Comparison of ENCODE assay signal across 15 cellular contexts in genomic region chr9:35560625-35561337, GRCh38. TPM values are rescaled to one million over a fixed set of nuclear protein-coding genes. Genes with fewer than 3 reads are reported as not detected.
A peak's percentile ranks its signal among the peaks of the same experiment; 100 is the strongest.
DNase-seq lines count a peak whose midpoint lies in the region; ATAC-seq, FAIRE-seq and TF ChIP-seq lines count a peak whose summit lies in the region.
"Had no signal": no experiment of that assay in that cellular context is flagged by ENCODE, and none has a peak within 500 bp of the region (broad histone marks: within the 10 kb centered on the region; RNA-seq: fewer than 3 reads in every experiment).

No MANE protein-coding gene starts in this region.

- no peaks in the 10 kb centered on the region for H4K20me1 ChIP-seq in HepG2 (ENCODE audit: insufficient read depth, low read length)

- no peak for TF ChIP-seq RAD21 in HepG2 (CRISPR knock-in tag; IDR thresholded peaks at IDR 0.05)

- ATAC-seq in right lobe of liver (peak in 3 of 4 donors; percentile 15 to 23 (median 19)), HepG2 (no peak; the same call in 2 of the 3 replicates), left cardiac atrium (peak; percentile 2 to 8), gastrocnemius medialis (peak in 1 of 2 donors; percentile 1), GM21528 (IDR thresholded peaks at IDR 0.05; ENCODE audit: low FRiP score, unreplicated experiment) (no peak), HG02759 (IDR thresholded peaks at IDR 0.05; ENCODE audit: unreplicated experiment) (no peak)
- ATAC-seq: GM12878 had no signal

- TF ChIP-seq EP300 in HepG2 (IDR thresholded peaks at IDR 0.05; ENCODE audit: low read depth in 2 of 2, low read length in 2 of 2) (no peak), HepG2 (CRISPR knock-in tag; IDR thresholded peaks at IDR 0.05; ENCODE audit: borderline replicate concordance) (no peak)

- BruUV-seq in HepG2 (replicated peaks; lab: Mats Ljungman, UMichigan), result no TSS peak

- H3K4me3 ChIP-seq in right lobe of liver (no peak overlapping the region), HepG2 (replicated peaks in 1 of 3; ENCODE audit: insufficient read depth in 1 of 3, low read depth in 2 of 3, low read length in 3 of 3) (no peak overlapping the region), gastrocnemius medialis (no peak overlapping the region), prostate gland (no peak overlapping the region)
- H3K4me3 ChIP-seq: GM12878, HAP-1 had no signal

- no peak for TF ChIP-seq CTCF in right lobe of liver (IDR thresholded peaks at IDR 0.05)
- TF ChIP-seq CTCF in HepG2 (CRISPR knock-in tag; IDR thresholded peaks at IDR 0.05), result no peak
- TF ChIP-seq CTCF in gastrocnemius medialis (IDR thresholded peaks at IDR 0.05 in 4 of 5, conservative IDR thresholded peaks at IDR 0.05 in 1 of 5), result no peak
- TF ChIP-seq CTCF in prostate gland (IDR thresholded peaks at IDR 0.05), result no peak

- no peak for TF ChIP-seq POLR2A in right lobe of liver (IDR thresholded peaks at IDR 0.05)
- TF ChIP-seq POLR2A in HepG2 (IDR thresholded peaks at IDR 0.05; ENCODE audit: insufficient read depth in 1 of 2, low read depth in 2 of 2, low read length in 2 of 2), result no peak
- TF ChIP-seq POLR2A in gastrocnemius medialis (IDR thresholded peaks at IDR 0.05), result no peak
- TF ChIP-seq POLR2A in prostate gland (IDR thresholded peaks at IDR 0.05), result no peak

- in situ Hi-C loops in HepG2 (cut with HindIII; ENCODE audit: extremely low pct_ligation_motif_present, low pct_unique_long_range_greater_than_20kb) (loop anchor here (5.0 kb wide), 1 partner anchor 37 kb away; no protein-coding TSS in a partner anchor), gastrocnemius medialis (cut with MboI; ENCODE audit: low sequenced_read_pairs in 4 of 4) (loop anchor here in 1 of 4 donors (25.0 kb wide), 2 partner anchors 102 to 448 kb away; partner anchors contain the start of genes ARHGEF39, ATOSB, CA9 and CCDC107)

- CTCF ChIA-PET in HepG2 (lab: Yijun Ruan, JAX; ENCODE audit: low intra/inter-chr PET ratio, low total read pairs), result no interaction called here

- H3K27ac ChIP-seq in right lobe of liver (no peak overlapping the region), HepG2 (ENCODE audit: extremely low read length, insufficient read depth, low read length) (no peak overlapping the region), gastrocnemius medialis (peak overlapping the region; percentile 83 to 95 (median 90)), prostate gland (no peak overlapping the region)

- intact Hi-C loops in right lobe of liver (cut with DNase I), result no loop called here
- intact Hi-C loops in HepG2 (cut with micrococcal nuclease; ENCODE audit: unreplicated experiment), result loop anchor here (5.0 kb wide), 1 partner anchor 37 kb away; no protein-coding TSS in a partner anchor
- intact Hi-C loops in left cardiac atrium (cut with DNase I), result loop anchor here in 1 of 2 donors (10.0 kb wide), 1 partner anchor 156 kb away; no protein-coding TSS in a partner anchor
- intact Hi-C loops in gastrocnemius medialis (cut with DNase I; ENCODE audit: low total_unique reads), result loop anchor here (5.0 kb wide), 1 partner anchor 568 kb away; no protein-coding TSS in a partner anchor
- intact Hi-C loops in prostate gland (cut with DNase I), result no loop called here

- H3K36me3 ChIP-seq in right lobe of liver (peaks cover 0 to 12% (median 0%) of the 10 kb centered on the region in 4 donors), HepG2 (replicated peaks in 1 of 2; ENCODE audit: control insufficient read depth in 1 of 2, insufficient read depth in 2 of 2, low read length in 2 of 2) (peaks cover 1 to 12% of the 10 kb centered on the region in 2 experiments), gastrocnemius medialis (peaks cover 0 to 35% of the 10 kb centered on the region in 2 donors), prostate gland (no peaks in the 10 kb centered on the region)

- WGBS in right lobe of liver (ENCODE audit: insufficient coverage, low coverage, low lambda C conversion rate, missing lambda C conversion rate), result no CpG with 5 or more reads among the region's 24 CpGs
- 98% methylated on average over 8 of the region's 24 CpGs for WGBS in HepG2 (ENCODE audit: low lambda C conversion rate)
- WGBS in prostate gland, result 81% methylated on average over 24 of the region's 24 CpGs

- no peak overlapping the region for H3K9ac ChIP-seq in HepG2 (ENCODE audit: insufficient read depth, low read depth, low read length)

- no peak overlapping the region for H2AFZ ChIP-seq in HepG2 (ENCODE audit: low read length)

- H3K4me2 ChIP-seq in HepG2 (ENCODE audit: low read depth, low read length), result no peak overlapping the region

- no peaks in the 10 kb centered on the region for H3K9me3 ChIP-seq in right lobe of liver
- H3K9me3 ChIP-seq in HepG2 (ENCODE audit: low read length), result no peaks in the 10 kb centered on the region
- H3K9me3 ChIP-seq in gastrocnemius medialis, result no peaks in the 10 kb centered on the region
- no peaks in the 10 kb centered on the region for H3K9me3 ChIP-seq in prostate gland
- H3K9me3 ChIP-seq: Caco-2, HAP-1 had no signal

- H3K4me1 ChIP-seq in right lobe of liver (no peaks in the 10 kb centered on the region), HepG2 (ENCODE audit: insufficient read depth, low read length) (peaks cover 14% of the 10 kb centered on the region), gastrocnemius medialis (peaks cover 86 to 96% of the 10 kb centered on the region in 2 donors), prostate gland (replicated peaks) (no peaks in the 10 kb centered on the region)
- H3K4me1 ChIP-seq: Caco-2, HAP-1 had no signal

- no peak for DNase-seq in right lobe of liver
- no peak for DNase-seq in HepG2 (ENCODE audit: low spot score)
- no peak for DNase-seq in left cardiac atrium
- peak in 1 of 2 donors; percentile 72 for DNase-seq in gastrocnemius medialis
- no peak for DNase-seq in NCI-H1694 (lab: John Stamatoyannopoulos, UW)
- no peak for DNase-seq in prostate gland (ENCODE audit: low spot score)
- DNase-seq: Caco-2, NCI-H1417, NCI-H2029 treated with DMSO at 0.1 percent for 48 hours, NCI-H524 had no signal

- no peaks in the 10 kb centered on the region for H3K79me2 ChIP-seq in HepG2 (ENCODE audit: insufficient read depth, low read length)

- POLR2A ChIA-PET in HepG2 (lab: Yijun Ruan, JAX), result no interaction called here

- FAIRE-seq in HepG2 (lab: Jason Lieb, UNC), result no peak
- FAIRE-seq: A204.1, GM12878 had no signal

- H3K27me3 ChIP-seq in right lobe of liver (no peaks in the 10 kb centered on the region), HepG2 (ENCODE audit: control insufficient read depth in 1 of 2, insufficient read depth in 2 of 2, low read length in 2 of 2) (no peaks in the 10 kb centered on the region), gastrocnemius medialis (no peaks in the 10 kb centered on the region), prostate gland (replicated peaks; ENCODE audit: insufficient read depth) (no peaks in the 10 kb centered on the region)

RNA-seq across cellular contexts. Expression of gene TESK1, which starts 44.3 kb away (rescaled TPM):
- total RNA-seq in right lobe of liver, result 10 to 100 TPM; 10.7 to 17.2 (median 13.4) TPM
- total RNA-seq in HepG2 (2016; rRNA removed; fragmentation: Illumina TruSeq; extraction: Trizol), result 3.1 and 7.3 TPM in 2 replicates
- 8.5 and 8.9 TPM in 2 replicates for total RNA-seq in HepG2 (2016; cell fraction: cytosol; rRNA removed; fragmentation: Illumina TruSeq; extraction: Trizol; ENCODE audit: low read depth)
- 3.0 and 7.7 TPM in 2 replicates for total RNA-seq in HepG2 (2016; cell fraction: insoluble cytoplasmic fraction; rRNA removed; fragmentation: Illumina TruSeq; extraction: Trizol)
- total RNA-seq in HepG2 (2016; cell fraction: membrane; rRNA removed; fragmentation: Illumina TruSeq; extraction: Trizol), result 12.5 and 13.0 TPM in 2 replicates
- total RNA-seq in HepG2 (2016; cell fraction: nucleus; rRNA removed; fragmentation: Illumina TruSeq; extraction: Trizol), result 8.3 and 9.6 TPM in 2 replicates
- 13.6 and 17.7 TPM in 2 replicates for polyA plus RNA-seq in HepG2 (2011; rRNA removed)
- 7.5 and 8.6 TPM in 2 replicates for polyA plus RNA-seq in HepG2 (2011; cell fraction: cytosol; rRNA removed)
- polyA plus RNA-seq in HepG2 (2011; cell fraction: nucleus; rRNA removed), result 84.3 and 90.2 TPM in 2 replicates
- polyA plus RNA-seq in HepG2 (2012), result 16.5 and 24.7 TPM in 2 replicates
- 12.4 and 13.5 TPM in 2 replicates for polyA plus RNA-seq in HepG2 (2016; cell fraction: cytosol; fragmentation: Illumina TruSeq; extraction: Trizol; ENCODE audit: low read depth)
- polyA plus RNA-seq in HepG2 (2016; cell fraction: insoluble cytoplasmic fraction; fragmentation: Illumina TruSeq; extraction: Trizol; ENCODE audit: low read depth), result 7.5 and 8.7 TPM in 2 replicates
- polyA plus RNA-seq in HepG2 (2016; cell fraction: membrane; fragmentation: Illumina TruSeq; extraction: Trizol; ENCODE audit: low read depth), result 19.0 and 21.4 TPM in 2 replicates
- polyA plus RNA-seq in HepG2 (2016; cell fraction: nucleus; fragmentation: Illumina TruSeq; extraction: Trizol; ENCODE audit: insufficient read depth, low read depth), result 34.7 and 41.3 TPM in 2 replicates
- 11.7 and 13.6 TPM in 2 replicates for polyA minus RNA-seq in HepG2 (2011; rRNA and poly(A)+ RNA removed; ENCODE audit: low replicate concordance)
- 4.0 and 5.1 TPM in 2 replicates for polyA minus RNA-seq in HepG2 (2011; cell fraction: cytosol; rRNA and poly(A)+ RNA removed)
- polyA minus RNA-seq in HepG2 (2011; cell fraction: nucleus; rRNA and poly(A)+ RNA removed), result 20.6 and 20.9 TPM in 2 replicates
- 10 to 100 TPM; 30.7 to 31.9 TPM for total RNA-seq in left cardiac atrium
- 100 to 1,000 TPM in 1 of 4 donors, 10 to 100 TPM in 3; 48.1 to 108 (median 65.4) TPM for total RNA-seq in gastrocnemius medialis
- total RNA-seq in prostate gland, result 10 to 100 TPM; 40.2 to 67.3 TPM

RNA-seq across cellular contexts. Expression of gene CD72, which starts 57.4 kb away (rescaled TPM):
- total RNA-seq in right lobe of liver (1 to 10 TPM in 4 of 6 experiments, under 1 TPM in 2; 0.60 to 6.9 (median 2.3) TPM), HepG2 (2016; rRNA removed; fragmentation: Illumina TruSeq; extraction: Trizol) (0.18 TPM in 1 of 2 replicates, not detected in the other), left cardiac atrium (1 to 10 TPM in 1 of 2 donors, under 1 TPM in 1; 0.97 to 1.6 TPM), gastrocnemius medialis (10 to 100 TPM in 1 of 4 donors, under 1 TPM in 3; 0.40 to 18.3 (median 0.68) TPM), prostate gland (1 to 10 TPM; 3.0 to 3.2 TPM)
- total RNA-seq in HepG2 (2016; cell fraction: cytosol; rRNA removed; fragmentation: Illumina TruSeq; extraction: Trizol; ENCODE audit: low read depth), result not detected in 2 replicates
- total RNA-seq in HepG2 (2016; cell fraction: insoluble cytoplasmic fraction; rRNA removed; fragmentation: Illumina TruSeq; extraction: Trizol), result 0.17 TPM in 1 of 2 replicates, not detected in the other
- total RNA-seq in HepG2 (2016; cell fraction: membrane; rRNA removed; fragmentation: Illumina TruSeq; extraction: Trizol), result not detected in 2 replicates
- 1.0 TPM in 1 of 2 replicates, not detected in the other for total RNA-seq in HepG2 (2016; cell fraction: nucleus; rRNA removed; fragmentation: Illumina TruSeq; extraction: Trizol)
- polyA plus RNA-seq in HepG2 (2011; rRNA removed), result 0.82 and 1.1 TPM in 2 replicates
- polyA plus RNA-seq in HepG2 (2011; cell fraction: cytosol; rRNA removed), result 0.19 and 0.32 TPM in 2 replicates
- 2.3 and 3.2 TPM in 2 replicates for polyA plus RNA-seq in HepG2 (2011; cell fraction: nucleus; rRNA removed)
- 0.19 and 0.71 TPM in 2 replicates for polyA plus RNA-seq in HepG2 (2012)
- not detected in 2 replicates for polyA plus RNA-seq in HepG2 (2016; cell fraction: cytosol; fragmentation: Illumina TruSeq; extraction: Trizol; ENCODE audit: low read depth)
- not detected in 2 replicates for polyA plus RNA-seq in HepG2 (2016; cell fraction: insoluble cytoplasmic fraction; fragmentation: Illumina TruSeq; extraction: Trizol; ENCODE audit: low read depth)
- polyA plus RNA-seq in HepG2 (2016; cell fraction: membrane; fragmentation: Illumina TruSeq; extraction: Trizol; ENCODE audit: low read depth), result not detected in 2 replicates
- 0.67 TPM in 1 of 2 replicates, not detected in the other for polyA plus RNA-seq in HepG2 (2016; cell fraction: nucleus; fragmentation: Illumina TruSeq; extraction: Trizol; ENCODE audit: insufficient read depth, low read depth)
- 0.23 and 0.64 TPM in 2 replicates for polyA minus RNA-seq in HepG2 (2011; rRNA and poly(A)+ RNA removed; ENCODE audit: low replicate concordance)
- not detected in 2 replicates for polyA minus RNA-seq in HepG2 (2011; cell fraction: cytosol; rRNA and poly(A)+ RNA removed)
- polyA minus RNA-seq in HepG2 (2011; cell fraction: nucleus; rRNA and poly(A)+ RNA removed), result 1.7 and 2.4 TPM in 2 replicates

Comparison
In these comparisons a context has a peak if more than half of its experiments do, and no peak if none do; other contexts are left out.
1. ATAC-seq: peak in right lobe of liver (3 of 4) and left cardiac atrium (2 of 2); none in HepG2 (single experiment), GM21528 (single experiment) and HG02759 (single experiment).
2. intact Hi-C loops: an anchor here in HepG2 (5.0 kb wide) and gastrocnemius medialis (5.0 kb wide); none called in right lobe of liver and prostate gland.
3. H3K27ac ChIP-seq: peak in gastrocnemius medialis (4 of 4); none in right lobe of liver (0 of 3), HepG2 (single experiment) and prostate gland (0 of 2).